In the genomic region with DNA sequence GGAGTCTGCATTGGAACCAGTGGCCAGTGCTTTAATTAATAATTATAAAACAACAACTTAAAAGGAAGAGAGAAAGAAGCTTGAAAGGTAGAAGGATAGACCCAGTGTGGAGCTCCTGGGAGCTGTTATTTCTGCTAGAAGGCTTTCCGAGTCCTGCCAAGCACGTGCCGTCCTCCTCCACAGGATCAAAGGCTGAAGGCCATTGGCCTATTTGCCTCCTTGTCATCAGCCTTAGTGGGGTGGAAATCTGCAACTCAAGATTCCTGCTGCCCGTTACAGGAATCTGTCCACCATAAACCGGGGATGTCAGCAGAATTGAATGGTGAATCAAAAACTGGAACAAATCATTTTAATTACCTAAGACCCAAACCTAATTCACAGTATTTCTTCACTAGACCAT, we compare ENCODE assay signal across 20 cellular contexts.
"Had no signal": no experiment of that assay in that cellular context is flagged by ENCODE, and none has a peak within 500 bp of the region (broad histone marks: within the 10 kb centered on the region; RNA-seq: fewer than 3 reads in every experiment).

No MANE protein-coding gene starts in this region.

- ATAC-seq: effector memory CD8-positive, alpha-beta T cell; gastrocnemius medialis; lower lobe of right lung; natural killer cell treated with Interleukin-12 subunit alpha and Interleukin-12 subunit beta and Interleukin-15 and Interleukin-18, amount 100 ng/mL, for 72 hours; right lobe of liver had no signal

- H3K4me3 ChIP-seq: esophagus muscularis mucosa, gastrocnemius medialis, left ventricle myocardium inferior, lower lobe of right lung, ovary, right lobe of liver, suprapubic skin, thyroid gland, uterus had no signal

- H3K4me1 Mint-ChIP-seq: immature natural killer cell, memory B cell had no signal

- H3K27me3 Mint-ChIP-seq: type B pancreatic cell had no signal

- H3K9me3 Mint-ChIP-seq: effector memory CD8-positive, alpha-beta T cell; immature natural killer cell; natural killer cell treated with Interleukin-12 subunit alpha and Interleukin-12 subunit beta and Interleukin-15 and Interleukin-18, amount 100 ng/mL, for 72 hours; type B pancreatic cell had no signal

- FAIRE-seq: keratinocyte had no signal

- H3K36me3 Mint-ChIP-seq: immature natural killer cell; natural killer cell treated with Interleukin-12 subunit alpha and Interleukin-12 subunit beta and Interleukin-15 and Interleukin-18, amount 100 ng/mL, for 72 hours; type B pancreatic cell had no signal

- DNase-seq: effector memory CD8-positive, alpha-beta T cell; gastrocnemius medialis; glutamatergic neuron; immature natural killer cell; left ventricle myocardium inferior; lower lobe of right lung; midbrain; ovary; stimulated activated CD4-positive, alpha-beta T cell treated with anti-CD3 and anti-CD28 coated beads, Interleukin-2, amount 100 ng/mL, for 24 hours; stimulated activated naive CD4-positive, alpha-beta T cell; thyroid gland; uterus had no signal

- H3K4me1 ChIP-seq: esophagus muscularis mucosa, gastrocnemius medialis, left ventricle myocardium inferior, lower lobe of right lung, right lobe of liver, suprapubic skin, thyroid gland, uterus had no signal

- H3K36me3 ChIP-seq: esophagus muscularis mucosa, gastrocnemius medialis, left ventricle myocardium inferior, lower lobe of right lung, ovary, right lobe of liver, suprapubic skin, thyroid gland, uterus had no signal

- H3K27me3 ChIP-seq: gastrocnemius medialis, ovary, right lobe of liver, thyroid gland, uterus had no signal

- H3K9me3 ChIP-seq: gastrocnemius medialis, lower lobe of right lung, ovary, right lobe of liver, suprapubic skin, thyroid gland, uterus had no signal

- H3K27ac Mint-ChIP-seq: effector memory CD8-positive, alpha-beta T cell; immature natural killer cell; memory B cell; natural killer cell treated with Interleukin-12 subunit alpha and Interleukin-12 subunit beta and Interleukin-15 and Interleukin-18, amount 100 ng/mL, for 72 hours; type B pancreatic cell had no signal

- H3K27ac ChIP-seq: epithelial cell of prostate, esophagus muscularis mucosa, gastrocnemius medialis, left ventricle myocardium inferior, lower lobe of right lung, ovary, right lobe of liver, suprapubic skin, thyroid gland, uterus had no signal

- H3K4me3 Mint-ChIP-seq: effector memory CD8-positive, alpha-beta T cell; immature natural killer cell; memory B cell; natural killer cell treated with Interleukin-12 subunit alpha and Interleukin-12 subunit beta and Interleukin-15 and Interleukin-18, amount 100 ng/mL, for 72 hours; type B pancreatic cell had no signal
